ENCODE assay signal across 29 cellular contexts in genomic region chr1:172991674-172992400, GRCh38. TPM values are rescaled to one million over a fixed set of nuclear protein-coding genes. Genes with fewer than 3 reads are reported as not detected.
DNase-seq lines count a peak whose midpoint lies in the region; ATAC-seq and TF ChIP-seq lines count a peak whose summit lies in the region.
"Had no signal": no experiment of that assay in that cellular context is flagged by ENCODE, and none has a peak within 500 bp of the region (broad histone marks: within the 10 kb centered on the region; RNA-seq: fewer than 3 reads in every experiment).

No MANE protein-coding gene starts in this region.

- H4K20me1 ChIP-seq in HCT116 (ENCODE audit: insufficient read depth) (no peaks in the 10 kb centered on the region), osteoblast (ENCODE audit: insufficient read depth, low read length) (no peaks in the 10 kb centered on the region)

- no peak overlapping the region for H3K9ac ChIP-seq in HCT116 (ENCODE audit: low read length)

- TF ChIP-seq EP300 in tibial nerve (IDR thresholded peaks at IDR 0.05) = no peak

- H3K4me3 ChIP-seq in HCT116 (replicated peaks in 1 of 2; ENCODE audit: low read depth in 1 of 2, low read length in 2 of 2) (no peak overlapping the region), brain microvascular endothelial cell (ENCODE audit: low read depth, low read length) (no peak overlapping the region), osteoblast (ENCODE audit: insufficient read depth, low read length) (no peak overlapping the region), SJCRH30 (no peak overlapping the region), tibial nerve (no peak overlapping the region)
- H3K4me3 ChIP-seq: adrenal gland, gastroesophageal sphincter, ovary, smooth muscle cell had no signal

- BruUV-seq in HCT116 (replicated peaks; lab: Mats Ljungman, UMichigan) = no TSS peak

- no peaks in the 10 kb centered on the region for H3K27me3 ChIP-seq in HCT116 (ENCODE audit: insufficient read depth, low read length)
- no peaks in the 10 kb centered on the region for H3K27me3 ChIP-seq in brain microvascular endothelial cell (replicated peaks)
- no peaks in the 10 kb centered on the region for H3K27me3 ChIP-seq in osteoblast (ENCODE audit: insufficient read depth, low read length)
- H3K27me3 ChIP-seq in SJCRH30 = no peaks in the 10 kb centered on the region
- H3K27me3 ChIP-seq in tibial nerve = no peaks in the 10 kb centered on the region
- H3K27me3 ChIP-seq: adrenal gland, gastroesophageal sphincter, ovary had no signal

- H2AFZ ChIP-seq in HCT116 (ENCODE audit: low read depth, low read length, poor library complexity, severe bottlenecking) (peak overlapping the region; percentile 47), osteoblast (ENCODE audit: low read length) (no peak overlapping the region)

- H3K9me3 ChIP-seq in HCT116 (ENCODE audit: control insufficient read depth in 1 of 2, insufficient read depth in 1 of 2, low read depth in 1 of 2, low read length in 2 of 2) (no peaks in the 10 kb centered on the region), osteoblast (ENCODE audit: low read depth, low read length) (no peaks in the 10 kb centered on the region), SJCRH30 (replicated peaks) (no peaks in the 10 kb centered on the region), tibial nerve (peaks cover 0 to 5% (median 0%) of the 10 kb centered on the region in 4 donors)
- H3K9me3 ChIP-seq: adrenal gland, gastroesophageal sphincter, ovary had no signal

- H3K4me1 ChIP-seq in HCT116 (ENCODE audit: control insufficient read depth in 1 of 2, insufficient read depth in 2 of 2, low read length in 2 of 2) = peaks cover 0 to 7% of the 10 kb centered on the region in 2 experiments; a peak in 2 of 4 replicates
- peaks cover 23% of the 10 kb centered on the region for H3K4me1 ChIP-seq in osteoblast (ENCODE audit: insufficient read depth, low read length)
- 0 out of 2 replicates have a peak, but pooled peaks cover 2% of the 10 kb centered on the region for H3K4me1 ChIP-seq in SJCRH30
- no peaks in the 10 kb centered on the region for H3K4me1 ChIP-seq in tibial nerve
- H3K4me1 ChIP-seq: adrenal gland, gastroesophageal sphincter had no signal

- no peak for ATAC-seq in HCT116
- ATAC-seq: activated T-helper 17 cell treated with anti-CD3 and anti-CD28 coated beads, Interleukin-2, amount 50 U/mL, for 72 hours; gastroesophageal sphincter had no signal

- TF ChIP-seq CTCF in HCT116 (IDR thresholded peaks at IDR 0.05 in 2 of 3, conservative IDR thresholded peaks at IDR 0.05 in 1 of 3; ENCODE audit: borderline replicate concordance in 1 of 3, insufficient read depth in 1 of 3, low read depth in 2 of 3, low read length in 2 of 3) (no peak), brain microvascular endothelial cell (IDR thresholded peaks at IDR 0.05; ENCODE audit: low read depth, low read length, missing control alignments) (no peak), osteoblast (IDR thresholded peaks at IDR 0.05; ENCODE audit: extremely low read depth, low read depth, low read length) (no peak), tibial nerve (IDR thresholded peaks at IDR 0.05) (no peak)

- POLR2A ChIA-PET in HCT116 (lab: Charles Lee) = interaction anchor here (0.7 kb wide), 1 partner anchor 219 kb away, joined by 3 read pairs; no protein-coding TSS in a partner anchor

- DNase-seq in HCT116 (ENCODE audit: low read depth, low spot score) (no peak), NCI-H226 (peak; percentile 13), brain microvascular endothelial cell (no peak), osteoblast (ENCODE audit: insufficient read length, low spot score, missing footprints) (no peak), SJCRH30 (no peak), pons (ENCODE audit: low spot score) (no peak), GM03348 (ENCODE audit: low spot score) (no peak), tibial nerve (ENCODE audit: low spot score in 2 of 2) (no peak)
- DNase-seq: activated CD4-positive, alpha-beta T cell treated with anti-CD3 and anti-CD28 coated beads for 48 hours; activated naive CD4-positive, alpha-beta T cell treated with anti-CD3 and anti-CD28 coated beads, Interleukin-2, amount 10 ng/mL, durations not matched to agents 7 days and 5 days; adrenal gland; DMS79 treated with DMSO at 0.1 percent for 48 hours; GOT3; hypothalamus; mammary epithelial cell; NCI-H1436 treated with DMSO at 0.1 percent for 48 hours; NCI-H2107; NCI-H774; ovary; retina; RPMI8226; stimulated activated naive CD4-positive, alpha-beta T cell; WERI-Rb-1 had no signal

- no peaks in the 10 kb centered on the region for H3K9me2 ChIP-seq in HCT116 (ENCODE audit: insufficient read depth)

- RAD21 ChIA-PET in HCT116 (lab: Charles Lee; ENCODE audit: low non-redundant PET in 1 of 2, low total read pairs in 2 of 2, uncharacterized antibody in 2 of 2, unreplicated experiment in 2 of 2) = no interaction called here

- intact Hi-C loops in HCT116 (cut with micrococcal nuclease) = no loop called here

- CTCF ChIA-PET in HCT116 (lab: Charles Lee) = no interaction called here

- H3K79me2 ChIP-seq in HCT116 (ENCODE audit: insufficient read depth, low read length) (no peaks in the 10 kb centered on the region), osteoblast (ENCODE audit: insufficient read depth, low read length) (no peaks in the 10 kb centered on the region)

- H3K27ac ChIP-seq in HCT116 (ENCODE audit: low read depth, low read length) (no peak overlapping the region), brain microvascular endothelial cell (peak overlapping the region; percentile 73), osteoblast (ENCODE audit: low read depth, low read length) (peak overlapping the region; percentile 73), SJCRH30 (no peak overlapping the region), tibial nerve (no peak overlapping the region)
- H3K27ac ChIP-seq: adrenal gland, gastroesophageal sphincter, ovary, WERI-Rb-1 had no signal

- 83 to 87% methylated on average over 1 of the region's 1 CpG for WGBS in tibial nerve, 2 donors

- TF ChIP-seq POLR2A in HCT116 (IDR thresholded peaks at IDR 0.05; ENCODE audit: borderline replicate concordance, extremely low read depth, insufficient read depth, insufficient read length) (no peak), tibial nerve (IDR thresholded peaks at IDR 0.05) (no peak)

- in situ Hi-C loops in brain microvascular endothelial cell (cut with HindIII; ENCODE audit: low pct_ligation_motif_present, low sequenced_read_pairs) = no loop called here

- TF ChIP-seq RAD21 in HCT116 (IDR thresholded peaks at IDR 0.05; ENCODE audit: low read depth) = no peak

- H3K4me2 ChIP-seq in HCT116 (ENCODE audit: low read length) (no peak overlapping the region), osteoblast (ENCODE audit: insufficient read depth, low read length) (no peak overlapping the region)
- H3K4me2 ChIP-seq: smooth muscle cell had no signal

- no peaks in the 10 kb centered on the region for H3K36me3 ChIP-seq in HCT116 (ENCODE audit: control insufficient read depth in 1 of 2, insufficient read depth in 2 of 2, low read length in 2 of 2)
- no peaks in the 10 kb centered on the region for H3K36me3 ChIP-seq in brain microvascular endothelial cell (replicated peaks)
- H3K36me3 ChIP-seq in osteoblast (ENCODE audit: insufficient read depth, low read length) = no peaks in the 10 kb centered on the region
- no peaks in the 10 kb centered on the region for H3K36me3 ChIP-seq in SJCRH30
- H3K36me3 ChIP-seq in tibial nerve = no peaks in the 10 kb centered on the region
- H3K36me3 ChIP-seq: adrenal gland, gastroesophageal sphincter, ovary, WERI-Rb-1 had no signal

TF ChIP-seq in HCT116, 20 proteins besides CTCF, POLR2A, EP300 and RAD21 (continues in another document):
- TF ChIP-seq EGR1 (IDR thresholded peaks at IDR 0.05; ENCODE audit: low read depth) (no peak), ZFX (IDR thresholded peaks at IDR 0.05) (no peak), SP1 (IDR thresholded peaks at IDR 0.05; ENCODE audit: low read depth) (no peak), TCF7L2 (IDR thresholded peaks at IDR 0.05; ENCODE audit: borderline replicate concordance, extremely low read depth, insufficient read depth, insufficient read length) (no peak), ZBTB33 (IDR thresholded peaks at IDR 0.05; ENCODE audit: extremely low read depth, insufficient replicate concordance, low read length) (no peak), ELF1 (IDR thresholded peaks at IDR 0.05; ENCODE audit: borderline replicate concordance, low read depth) (no peak), JUND (IDR thresholded peaks at IDR 0.05) (no peak), POLR2AphosphoS5 (IDR thresholded peaks at IDR 0.05; ENCODE audit: low read depth, low read length) (no peak), ATF3 (IDR thresholded peaks at IDR 0.05) (no peak), CEBPB (IDR thresholded peaks at IDR 0.05; ENCODE audit: low read depth) (no peak), MAX (IDR thresholded peaks at IDR 0.05) (no peak), SRF (IDR thresholded peaks at IDR 0.05; ENCODE audit: low read depth) (no peak), EZH2phosphoT487 (IDR thresholded peaks at IDR 0.05; ENCODE audit: borderline replicate concordance) (no peak), ZNF274 (IDR thresholded peaks at IDR 0.05; ENCODE audit: low read depth, low read length) (no peak)

RNA-seq across cellular contexts. Expression of gene TNFSF18, which starts 58.9 kb away (rescaled TPM):
- total RNA-seq in HCT116 (2021; ENCODE audit: unreplicated experiment) (1.6 TPM), osteoblast (0.29 and 0.36 TPM in 2 replicates), tibial nerve (not detected)
- polyA plus RNA-seq in HCT116 (2012) = 0.54 and 0.74 TPM in 2 replicates
- not detected in 2 replicates for total RNA-seq in SJCRH30 (2014; rRNA removed; shearing (Covaris generic))
- total RNA-seq: activated T-helper 17 cell treated with anti-CD3 and anti-CD28 coated beads, Interleukin-2, amount 50 U/mL, for 72 hours; mammary epithelial cell; smooth muscle cell; T-helper 2 cell treated with Interferon-gamma antibody and Interleukin-4, amounts not matched to agents 100 ng/mL and 5 ng/mL, for 36 hours; ureter had no signal
- polyA plus RNA-seq: neural cell, ovary had no signal

Comparison
In these comparisons a context has a peak if more than half of its experiments do, and no peak if none do; other contexts are left out.
1. H3K27ac ChIP-seq: peak in brain microvascular endothelial cell (single experiment) and osteoblast (single experiment); none in HCT116 (single experiment), SJCRH30 (single experiment) and tibial nerve (0 of 4).